8 cellular contexts compared by ENCODE assay signal in genomic region chr12:50400638-50401382, GRCh38. TPM values are rescaled to one million over a fixed set of nuclear protein-coding genes. Genes with fewer than 3 reads are reported as not detected.
DNase-seq lines count a peak whose midpoint lies in the region; ATAC-seq, FAIRE-seq and TF ChIP-seq lines count a peak whose summit lies in the region.

TSS of gene LARP4 (plus strand) at chr12:50400885. CDS start at chr12:50401011, 126 bp downstream.

- no peaks in the 10 kb centered on the region; a peak in 1 of 5 replicates for H3K27me3 ChIP-seq in HepG2 (ENCODE audit: control insufficient read depth in 1 of 2, insufficient read depth in 2 of 2, low read length in 2 of 2)

- no peaks in the 10 kb centered on the region for H3K36me3 ChIP-seq in HepG2 (replicated peaks in 1 of 2; ENCODE audit: control insufficient read depth in 1 of 2, insufficient read depth in 2 of 2, low read length in 2 of 2)

- POLR2A ChIA-PET in HepG2 (lab: Yijun Ruan, JAX) = interaction anchor here (1.0 kb wide), 1 partner anchor 297 kb away, joined by 3 read pairs; the partner anchor contains the start of gene GPD1

- peak within 1 kb of the TSS; percentile 91 for H3K9ac ChIP-seq in HepG2 (ENCODE audit: insufficient read depth, low read depth, low read length)

- DNase-seq in C1 segment of cervical spinal cord (lab: John Stamatoyannopoulos, UW) = peak; percentile 59 to 93 (median 90)
- DNase-seq in NCI-H82 (lab: John Stamatoyannopoulos, UW) = peak; percentile 99
- peak; percentile 90 to 93 for DNase-seq in activated CD4-positive, alpha-beta T cell treated with anti-CD3 and anti-CD28 coated beads, Interleukin-2, amount 50 U/mL, for 48 hours
- DNase-seq in dermis microvascular lymphatic vessel endothelial cell (ENCODE audit: low read depth in 2 of 2) = peak; percentile 92 to 95
- DNase-seq in HepG2 (ENCODE audit: low spot score) = peak; percentile 95
- peak; percentile 86 for DNase-seq in stimulated activated CD4-positive, alpha-beta T cell treated with anti-CD3 and anti-CD28 coated beads, Interleukin-4, amount 100 ng/mL, for 1 hour

- peaks cover 45% of the 10 kb centered on the region for H3K79me2 ChIP-seq in HepG2 (ENCODE audit: insufficient read depth, low read length)

- in situ Hi-C loops in HepG2 (cut with HindIII; ENCODE audit: extremely low pct_ligation_motif_present, low pct_unique_long_range_greater_than_20kb) = no loop called here

- H3K27ac ChIP-seq in HepG2 (ENCODE audit: extremely low read length, insufficient read depth, low read length) = peak within 1 kb of the TSS; percentile 94

- peak; percentile 92 to 95 for TF ChIP-seq POLR2A in HepG2 (IDR thresholded peaks at IDR 0.05; ENCODE audit: insufficient read depth in 1 of 2, low read depth in 2 of 2, low read length in 2 of 2)

- no peak within 1 kb of the TSS for H2AFZ ChIP-seq in HepG2 (ENCODE audit: low read length)

- peak; percentile 80 for FAIRE-seq in HepG2 (lab: Jason Lieb, UNC)

- intact Hi-C loops in HepG2 (cut with micrococcal nuclease; ENCODE audit: unreplicated experiment) = loop anchor here (2.0 to 10.0 kb wide), 2 partner anchors 66 to 316 kb away; partner anchors contain the start of gene SMARCD1

- H3K4me3 ChIP-seq in HepG2 (replicated peaks in 1 of 3; ENCODE audit: insufficient read depth in 1 of 3, low read depth in 2 of 3, low read length in 3 of 3) = peak within 1 kb of the TSS; percentile 81 to 96 (median 86)

- H3K9me3 ChIP-seq in HepG2 (ENCODE audit: low read length) = no peaks in the 10 kb centered on the region

- TF ChIP-seq EP300 in HepG2 (IDR thresholded peaks at IDR 0.05; ENCODE audit: low read depth in 2 of 2, low read length in 2 of 2) (peak; percentile 8 to 15; a peak in 1 of 4 replicates), HepG2 (CRISPR knock-in tag; IDR thresholded peaks at IDR 0.05; ENCODE audit: borderline replicate concordance) (no peak)

- no peak for TF ChIP-seq RAD21 in HepG2 (CRISPR knock-in tag; IDR thresholded peaks at IDR 0.05)

- no TSS peak for BruUV-seq in HepG2 (replicated peaks; lab: Mats Ljungman, UMichigan)

- H4K20me1 ChIP-seq in HepG2 (ENCODE audit: insufficient read depth, low read length) = peaks cover 18% of the 10 kb centered on the region; the same call in 1 of the 2 replicates

- H3K4me2 ChIP-seq in HepG2 (ENCODE audit: low read depth, low read length) = peak within 1 kb of the TSS; percentile 78

- 0 out of 2 replicates have a peak, but pooled peaks have one; percentile 18 for TF ChIP-seq CTCF in HepG2 (CRISPR knock-in tag; IDR thresholded peaks at IDR 0.05)

- 1% methylated on average over 23 of the region's 43 CpGs for WGBS in HepG2 (ENCODE audit: low lambda C conversion rate)

- H3K4me1 ChIP-seq in HepG2 (ENCODE audit: insufficient read depth, low read length) = peaks cover 51% of the 10 kb centered on the region

- peak; percentile 94 for ATAC-seq in GM19395 (IDR thresholded peaks at IDR 0.05; ENCODE audit: unreplicated experiment)
- peak; percentile 84 for ATAC-seq in HG03571 (IDR thresholded peaks at IDR 0.05; ENCODE audit: unreplicated experiment)
- peak; percentile 94 for ATAC-seq in HepG2

- CTCF ChIA-PET in HepG2 (lab: Yijun Ruan, JAX; ENCODE audit: low intra/inter-chr PET ratio, low total read pairs) = no interaction called here

TF ChIP-seq in HepG2, 621 proteins besides CTCF, POLR2A, EP300 and RAD21 (continues in another document):
- TF ChIP-seq PHF21A (CRISPR knock-in tag; IDR thresholded peaks at IDR 0.05) (peak; percentile 79), ZNF180 (CRISPR knock-in tag; IDR thresholded peaks at IDR 0.05; ENCODE audit: borderline replicate concordance, low read depth) (no peak), NR2C2 (CRISPR knock-in tag; IDR thresholded peaks at IDR 0.05; ENCODE audit: borderline replicate concordance) (peak; percentile 100), MATR3 (CRISPR knock-in tag; IDR thresholded peaks at IDR 0.05) (no peak), JUND (CRISPR knock-in tag; IDR thresholded peaks at IDR 0.05) (no peak), CHD2 (IDR thresholded peaks at IDR 0.05; ENCODE audit: low read depth, low read length) (0 out of 2 replicates have a peak, but pooled peaks have one; percentile 46), ZNF333 (CRISPR knock-in tag; IDR thresholded peaks at IDR 0.05; ENCODE audit: borderline replicate concordance) (no peak; the same call in 1 of the 2 replicates), SUZ12 (IDR thresholded peaks at IDR 0.05; ENCODE audit: low read depth, low read length) (no peak), MXD3 (CRISPR knock-in tag; IDR thresholded peaks at IDR 0.05) (peak; percentile 85; the same call in 1 of the 2 replicates), MAF1 (CRISPR knock-in tag; IDR thresholded peaks at IDR 0.05; ENCODE audit: borderline replicate concordance) (peak; percentile 77; the same call in 1 of the 2 replicates), SMAD3 (CRISPR knock-in tag; IDR thresholded peaks at IDR 0.05) (peak; percentile 67), ZBTB43 (CRISPR knock-in tag; conservative IDR thresholded peaks at IDR 0.05) (no peak; the same call in 1 of the 2 replicates), EEA1 (CRISPR knock-in tag; IDR thresholded peaks at IDR 0.05; ENCODE audit: borderline replicate concordance) (peak; percentile 88), KAT7 (CRISPR knock-in tag; IDR thresholded peaks at IDR 0.05; ENCODE audit: borderline replicate concordance) (peak; percentile 30; the same call in 1 of the 2 replicates), ZBTB20 (CRISPR knock-in tag; IDR thresholded peaks at IDR 0.05; ENCODE audit: borderline replicate concordance, low read depth) (peak; percentile 82; the same call in 1 of the 2 replicates), TFE3 (CRISPR knock-in tag; IDR thresholded peaks at IDR 0.05) (no peak), CAMTA2 (CRISPR knock-in tag; IDR thresholded peaks at IDR 0.05; ENCODE audit: borderline replicate concordance) (peak; percentile 49; the same call in 1 of the 2 replicates), KDM5A (IDR thresholded peaks at IDR 0.05; ENCODE audit: borderline replicate concordance, low read length) (peak; percentile 66; the same call in 1 of the 2 replicates), ZMYM4 (CRISPR knock-in tag; IDR thresholded peaks at IDR 0.05) (peak; percentile 74), ZFY (CRISPR knock-in tag; IDR thresholded peaks at IDR 0.05) (peak; percentile 95), ZNF709 (CRISPR knock-in tag; IDR thresholded peaks at IDR 0.05) (peak; percentile 98), SKI (IDR thresholded peaks at IDR 0.05; ENCODE audit: partially characterized antibody) (no peak)

RNA-seq across cellular contexts. Expression of gene LARP4, which starts in this region (rescaled TPM):
- 40.8 and 44.1 TPM in 2 replicates for total RNA-seq in dermis microvascular lymphatic vessel endothelial cell
- total RNA-seq in HepG2 (2016; rRNA removed; fragmentation: Illumina TruSeq; extraction: Trizol) = 42.7 and 56.2 TPM in 2 replicates
- 70.2 and 72.2 TPM in 2 replicates for total RNA-seq in HepG2 (2016; cell fraction: cytosol; rRNA removed; fragmentation: Illumina TruSeq; extraction: Trizol; ENCODE audit: low read depth)
- total RNA-seq in HepG2 (2016; cell fraction: insoluble cytoplasmic fraction; rRNA removed; fragmentation: Illumina TruSeq; extraction: Trizol) = 41.4 and 53.3 TPM in 2 replicates
- total RNA-seq in HepG2 (2016; cell fraction: membrane; rRNA removed; fragmentation: Illumina TruSeq; extraction: Trizol) = 33.7 and 42.9 TPM in 2 replicates
- 34.7 and 45.0 TPM in 2 replicates for total RNA-seq in HepG2 (2016; cell fraction: nucleus; rRNA removed; fragmentation: Illumina TruSeq; extraction: Trizol)
- 14.3 and 16.4 TPM in 2 replicates for polyA plus RNA-seq in HepG2 (2011; rRNA removed)
- 6.7 and 10.3 TPM in 2 replicates for polyA plus RNA-seq in HepG2 (2011; cell fraction: cytosol; rRNA removed)
- polyA plus RNA-seq in HepG2 (2011; cell fraction: nucleus; rRNA removed) = 13.8 and 14.8 TPM in 2 replicates
- polyA plus RNA-seq in HepG2 (2012) = 27.3 and 29.0 TPM in 2 replicates
- 2.3 and 3.5 TPM in 2 replicates for polyA plus RNA-seq in HepG2 (2016; cell fraction: cytosol; fragmentation: Illumina TruSeq; extraction: Trizol; ENCODE audit: low read depth)
- 34.1 and 35.2 TPM in 2 replicates for polyA plus RNA-seq in HepG2 (2016; cell fraction: insoluble cytoplasmic fraction; fragmentation: Illumina TruSeq; extraction: Trizol; ENCODE audit: low read depth)
- 7.6 and 9.3 TPM in 2 replicates for polyA plus RNA-seq in HepG2 (2016; cell fraction: membrane; fragmentation: Illumina TruSeq; extraction: Trizol; ENCODE audit: low read depth)
- polyA plus RNA-seq in HepG2 (2016; cell fraction: nucleus; fragmentation: Illumina TruSeq; extraction: Trizol; ENCODE audit: insufficient read depth, low read depth) = 40.4 and 43.1 TPM in 2 replicates
- polyA minus RNA-seq in HepG2 (2011; rRNA and poly(A)+ RNA removed; ENCODE audit: low replicate concordance) = 18.5 and 42.4 TPM in 2 replicates
- polyA minus RNA-seq in HepG2 (2011; cell fraction: cytosol; rRNA and poly(A)+ RNA removed) = 35.6 and 41.1 TPM in 2 replicates
- 55.0 and 68.4 TPM in 2 replicates for polyA minus RNA-seq in HepG2 (2011; cell fraction: nucleus; rRNA and poly(A)+ RNA removed)

Comparison
In these comparisons a context has a peak if more than half of its experiments do, and no peak if none do; other contexts are left out.
1. Peak in every context shown above with its lines: DNase-seq, ATAC-seq, H3K4me3 ChIP-seq and H3K27ac ChIP-seq.